3 cellular contexts compared by ENCODE assay signal in the genomic region with DNA sequence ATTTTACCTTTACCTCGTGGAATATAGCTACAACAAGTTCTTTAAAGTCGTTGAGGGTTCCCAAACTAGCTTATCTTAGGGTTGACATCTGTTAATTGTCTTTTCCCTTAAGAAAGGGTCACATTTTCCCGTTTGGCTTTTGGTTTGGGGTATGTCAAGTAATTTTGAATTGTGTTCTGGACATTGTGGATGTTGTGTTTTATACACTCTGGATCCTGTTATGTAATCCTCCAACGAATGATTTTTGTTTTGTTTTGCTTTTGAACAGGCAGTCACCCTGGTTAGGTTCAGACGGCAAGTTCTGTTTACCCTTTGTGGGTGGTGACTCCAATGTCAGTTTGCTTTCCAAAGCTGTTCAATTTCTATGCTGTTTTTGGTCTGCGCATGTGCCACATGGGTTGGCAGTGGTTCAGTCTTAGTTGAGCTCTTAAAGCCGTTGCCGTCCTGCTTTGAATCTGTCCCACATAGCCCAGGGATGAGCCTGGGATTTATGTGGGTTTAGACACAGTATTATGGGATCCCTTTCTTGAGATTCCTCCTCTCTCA.
TF ChIP-seq lines count a peak whose summit lies in the region.

No MANE protein-coding gene starts in this region.

TF ChIP-seq in HEK293, 187 proteins besides CTCF, POLR2A, EP300 and RAD21:
- TF ChIP-seq, protein P1, sequence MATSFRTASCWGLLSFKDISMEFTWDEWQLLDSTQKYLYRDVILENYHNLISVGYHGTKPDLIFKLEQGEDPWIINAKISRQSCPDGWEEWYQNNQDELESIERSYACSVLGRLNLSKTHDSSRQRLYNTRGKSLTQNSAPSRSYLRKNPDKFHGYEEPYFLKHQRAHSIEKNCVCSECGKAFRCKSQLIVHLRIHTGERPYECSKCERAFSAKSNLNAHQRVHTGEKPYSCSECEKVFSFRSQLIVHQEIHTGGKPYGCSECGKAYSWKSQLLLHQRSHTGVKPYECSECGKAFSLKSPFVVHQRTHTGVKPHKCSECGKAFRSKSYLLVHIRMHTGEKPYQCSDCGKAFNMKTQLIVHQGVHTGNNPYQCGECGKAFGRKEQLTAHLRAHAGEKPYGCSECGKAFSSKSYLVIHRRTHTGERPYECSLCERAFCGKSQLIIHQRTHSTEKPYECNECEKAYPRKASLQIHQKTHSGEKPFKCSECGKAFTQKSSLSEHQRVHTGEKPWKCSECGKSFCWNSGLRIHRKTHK (tag by site-specific recombination; IDR thresholded peaks at IDR 0.05): peak; percentile 97
- no peak for TF ChIP-seq ZBTB21 (tag by site-specific recombination; IDR thresholded peaks at IDR 0.05)

TF ChIP-seq in H1, 55 proteins besides CTCF, POLR2A, EP300 and RAD21 (continued from another document):
- TF ChIP-seq SIRT6 (IDR thresholded peaks at IDR 0.05; ENCODE audit: low read length) (no peak), TAF7 (optimal IDR thresholded peaks at IDR 0.05; ENCODE audit: borderline replicate concordance, low read depth, low read length) (no peak), ZNF274 (IDR thresholded peaks at IDR 0.05; ENCODE audit: borderline replicate concordance, extremely low read depth, low read length) (no peak), POLR2AphosphoS5 (IDR thresholded peaks at IDR 0.05; ENCODE audit: low read depth, low read length) (no peak), POU5F1 (IDR thresholded peaks at IDR 0.05; ENCODE audit: low read depth, low read length) (no peak), BRCA1 (IDR thresholded peaks at IDR 0.05; ENCODE audit: low read depth, low read length) (no peak), SIX5 (IDR thresholded peaks at IDR 0.05; ENCODE audit: low read depth, low read length) (no peak), SRF (IDR thresholded peaks at IDR 0.05; ENCODE audit: low read depth, low read length) (no peak), TEAD4 (IDR thresholded peaks at IDR 0.05; ENCODE audit: low read depth, low read length) (no peak), RNF2 (IDR thresholded peaks at IDR 0.05; ENCODE audit: borderline replicate concordance, low read depth, low read length, missing control alignments, poor library complexity, severe bottlenecking) (no peak), CBX8 (IDR thresholded peaks at IDR 0.05; ENCODE audit: borderline replicate concordance, low read depth, low read length) (no peak), FOSL1 (IDR thresholded peaks at IDR 0.05; ENCODE audit: insufficient read depth, low read depth, low read length) (no peak), BACH1 (IDR thresholded peaks at IDR 0.05; ENCODE audit: low read length) (no peak), PHF8 (conservative IDR thresholded peaks at IDR 0.05; ENCODE audit: low read depth, low read length) (no peak)
- TF ChIP-seq, protein P2, sequence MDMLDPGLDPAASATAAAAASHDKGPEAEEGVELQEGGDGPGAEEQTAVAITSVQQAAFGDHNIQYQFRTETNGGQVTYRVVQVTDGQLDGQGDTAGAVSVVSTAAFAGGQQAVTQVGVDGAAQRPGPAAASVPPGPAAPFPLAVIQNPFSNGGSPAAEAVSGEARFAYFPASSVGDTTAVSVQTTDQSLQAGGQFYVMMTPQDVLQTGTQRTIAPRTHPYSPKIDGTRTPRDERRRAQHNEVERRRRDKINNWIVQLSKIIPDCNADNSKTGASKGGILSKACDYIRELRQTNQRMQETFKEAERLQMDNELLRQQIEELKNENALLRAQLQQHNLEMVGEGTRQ (IDR thresholded peaks at IDR 0.05; ENCODE audit: low read length): no peak

TF ChIP-seq in liver, 16 proteins besides CTCF, POLR2A, EP300 and RAD21:
- TF ChIP-seq, protein P3, sequence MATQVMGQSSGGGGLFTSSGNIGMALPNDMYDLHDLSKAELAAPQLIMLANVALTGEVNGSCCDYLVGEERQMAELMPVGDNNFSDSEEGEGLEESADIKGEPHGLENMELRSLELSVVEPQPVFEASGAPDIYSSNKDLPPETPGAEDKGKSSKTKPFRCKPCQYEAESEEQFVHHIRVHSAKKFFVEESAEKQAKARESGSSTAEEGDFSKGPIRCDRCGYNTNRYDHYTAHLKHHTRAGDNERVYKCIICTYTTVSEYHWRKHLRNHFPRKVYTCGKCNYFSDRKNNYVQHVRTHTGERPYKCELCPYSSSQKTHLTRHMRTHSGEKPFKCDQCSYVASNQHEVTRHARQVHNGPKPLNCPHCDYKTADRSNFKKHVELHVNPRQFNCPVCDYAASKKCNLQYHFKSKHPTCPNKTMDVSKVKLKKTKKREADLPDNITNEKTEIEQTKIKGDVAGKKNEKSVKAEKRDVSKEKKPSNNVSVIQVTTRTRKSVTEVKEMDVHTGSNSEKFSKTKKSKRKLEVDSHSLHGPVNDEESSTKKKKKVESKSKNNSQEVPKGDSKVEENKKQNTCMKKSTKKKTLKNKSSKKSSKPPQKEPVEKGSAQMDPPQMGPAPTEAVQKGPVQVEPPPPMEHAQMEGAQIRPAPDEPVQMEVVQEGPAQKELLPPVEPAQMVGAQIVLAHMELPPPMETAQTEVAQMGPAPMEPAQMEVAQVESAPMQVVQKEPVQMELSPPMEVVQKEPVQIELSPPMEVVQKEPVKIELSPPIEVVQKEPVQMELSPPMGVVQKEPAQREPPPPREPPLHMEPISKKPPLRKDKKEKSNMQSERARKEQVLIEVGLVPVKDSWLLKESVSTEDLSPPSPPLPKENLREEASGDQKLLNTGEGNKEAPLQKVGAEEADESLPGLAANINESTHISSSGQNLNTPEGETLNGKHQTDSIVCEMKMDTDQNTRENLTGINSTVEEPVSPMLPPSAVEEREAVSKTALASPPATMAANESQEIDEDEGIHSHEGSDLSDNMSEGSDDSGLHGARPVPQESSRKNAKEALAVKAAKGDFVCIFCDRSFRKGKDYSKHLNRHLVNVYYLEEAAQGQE (IDR thresholded peaks at IDR 0.05): no peak
- TF ChIP-seq, protein P4, sequence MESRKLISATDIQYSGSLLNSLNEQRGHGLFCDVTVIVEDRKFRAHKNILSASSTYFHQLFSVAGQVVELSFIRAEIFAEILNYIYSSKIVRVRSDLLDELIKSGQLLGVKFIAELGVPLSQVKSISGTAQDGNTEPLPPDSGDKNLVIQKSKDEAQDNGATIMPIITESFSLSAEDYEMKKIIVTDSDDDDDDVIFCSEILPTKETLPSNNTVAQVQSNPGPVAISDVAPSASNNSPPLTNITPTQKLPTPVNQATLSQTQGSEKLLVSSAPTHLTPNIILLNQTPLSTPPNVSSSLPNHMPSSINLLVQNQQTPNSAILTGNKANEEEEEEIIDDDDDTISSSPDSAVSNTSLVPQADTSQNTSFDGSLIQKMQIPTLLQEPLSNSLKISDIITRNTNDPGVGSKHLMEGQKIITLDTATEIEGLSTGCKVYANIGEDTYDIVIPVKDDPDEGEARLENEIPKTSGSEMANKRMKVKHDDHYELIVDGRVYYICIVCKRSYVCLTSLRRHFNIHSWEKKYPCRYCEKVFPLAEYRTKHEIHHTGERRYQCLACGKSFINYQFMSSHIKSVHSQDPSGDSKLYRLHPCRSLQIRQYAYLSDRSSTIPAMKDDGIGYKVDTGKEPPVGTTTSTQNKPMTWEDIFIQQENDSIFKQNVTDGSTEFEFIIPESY (IDR thresholded peaks at IDR 0.05): no peak
- TF ChIP-seq YY1 (IDR thresholded peaks at IDR 0.05) (no peak), RXRA (IDR thresholded peaks at IDR 0.05) (peak; percentile 30 to 70), EGR1 (IDR thresholded peaks at IDR 0.05; ENCODE audit: low read depth in 2 of 2) (no peak), GABPA (IDR thresholded peaks at IDR 0.05 in 1 of 2, conservative IDR thresholded peaks at IDR 0.05 in 1 of 2) (no peak), HNF4A (conservative IDR thresholded peaks at IDR 0.05) (no peak), SP1 (IDR thresholded peaks at IDR 0.05) (peak; percentile 36), JUND (IDR thresholded peaks at IDR 0.05) (no peak)
- TF ChIP-seq, protein P5, sequence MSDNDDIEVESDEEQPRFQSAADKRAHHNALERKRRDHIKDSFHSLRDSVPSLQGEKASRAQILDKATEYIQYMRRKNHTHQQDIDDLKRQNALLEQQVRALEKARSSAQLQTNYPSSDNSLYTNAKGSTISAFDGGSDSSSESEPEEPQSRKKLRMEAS (IDR thresholded peaks at IDR 0.05): no peak
- TF ChIP-seq, protein P6, sequence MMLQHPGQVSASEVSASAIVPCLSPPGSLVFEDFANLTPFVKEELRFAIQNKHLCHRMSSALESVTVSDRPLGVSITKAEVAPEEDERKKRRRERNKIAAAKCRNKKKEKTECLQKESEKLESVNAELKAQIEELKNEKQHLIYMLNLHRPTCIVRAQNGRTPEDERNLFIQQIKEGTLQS (IDR thresholded peaks at IDR 0.05): no peak
